ENCODE assay signal across 8 cellular contexts in genomic region chr22:19629720-19630419, GRCh38.
A peak's percentile ranks its signal among the peaks of the same experiment; 100 is the strongest.
DNase-seq lines count a peak whose midpoint lies in the region; ATAC-seq and TF ChIP-seq lines count a peak whose summit lies in the region.

No MANE protein-coding gene starts in this region.

- H3K9me3 ChIP-seq in OCI-LY1 (ENCODE audit: low read length): no peaks in the 10 kb centered on the region
- no peaks in the 10 kb centered on the region for H3K9me3 ChIP-seq in esophagus squamous epithelium

- H2AFZ ChIP-seq in OCI-LY1 (ENCODE audit: low read length): no peak overlapping the region

- H3K36me3 Mint-ChIP-seq in natural killer cell treated with Interleukin-12 subunit alpha and Interleukin-12 subunit beta and Interleukin-15 and Interleukin-18, amount 100 ng/mL, for 72 hours: no peaks in the 10 kb centered on the region
- H3K36me3 Mint-ChIP-seq in stimulated activated memory B cell treated with anti-CD40 and anti-IgM and Interleukin-4, amounts not matched to agents 10 μg/mL and 1 μg/mL and 100 μg/mL, for 72 hours: no peaks in the 10 kb centered on the region

- peaks cover 5 to 7% of the 10 kb centered on the region in 2 donors for H3K27me3 Mint-ChIP-seq in natural killer cell treated with Interleukin-12 subunit alpha and Interleukin-12 subunit beta and Interleukin-15 and Interleukin-18, amount 100 ng/mL, for 72 hours
- peaks cover 42% of the 10 kb centered on the region for H3K27me3 Mint-ChIP-seq in stimulated activated memory B cell treated with anti-CD40 and anti-IgM and Interleukin-4, amounts not matched to agents 10 μg/mL and 1 μg/mL and 100 μg/mL, for 72 hours

- H3K4me1 ChIP-seq in OCI-LY1 (ENCODE audit: insufficient read depth, low read length, severe bottlenecking) (no peaks in the 10 kb centered on the region), esophagus squamous epithelium (peaks cover 0 to 18% (median 0%) of the 10 kb centered on the region in 3 donors)

- H3K27ac Mint-ChIP-seq in natural killer cell treated with Interleukin-12 subunit alpha and Interleukin-12 subunit beta and Interleukin-15 and Interleukin-18, amount 100 ng/mL, for 72 hours: no peak overlapping the region
- H3K27ac Mint-ChIP-seq in stimulated activated memory B cell treated with anti-CD40 and anti-IgM and Interleukin-4, amounts not matched to agents 10 μg/mL and 1 μg/mL and 100 μg/mL, for 72 hours: no peak overlapping the region

- intact Hi-C loops in esophagus squamous epithelium (cut with DNase I): loop anchor here (10.0 kb wide), 1 partner anchor 135 kb away; no protein-coding TSS in a partner anchor

- WGBS in esophagus squamous epithelium, 2 donors: 7 to 19% methylated on average over 10 to 13 of the region's 13 CpGs

- H3K36me3 ChIP-seq in OCI-LY1 (ENCODE audit: insufficient read depth, low read length) (no peaks in the 10 kb centered on the region), esophagus squamous epithelium (no peaks in the 10 kb centered on the region)

- no peaks in the 10 kb centered on the region for H3F3A ChIP-seq in OCI-LY1 (ENCODE audit: insufficient read depth, low read length)

- TF ChIP-seq POLR2A in esophagus squamous epithelium (IDR thresholded peaks at IDR 0.05): no peak

- 0 out of 2 replicates have a peak, but pooled peaks cover 2% of the 10 kb centered on the region for H4K20me1 ChIP-seq in OCI-LY1 (ENCODE audit: insufficient read depth, low read length)

- H3K9me3 Mint-ChIP-seq in natural killer cell treated with Interleukin-12 subunit alpha and Interleukin-12 subunit beta and Interleukin-15 and Interleukin-18, amount 100 ng/mL, for 72 hours: no peaks in the 10 kb centered on the region
- no peaks in the 10 kb centered on the region for H3K9me3 Mint-ChIP-seq in stimulated activated memory B cell treated with anti-CD40 and anti-IgM and Interleukin-4, amounts not matched to agents 10 μg/mL and 1 μg/mL and 100 μg/mL, for 72 hours

- peak; percentile 93 for DNase-seq in COLO829 (ENCODE audit: low spot score)
- DNase-seq in HT1080 (ENCODE audit: low read depth): peak; percentile 66
- peak; percentile 90 for DNase-seq in activated T-cell treated with anti-CD3 and anti-CD28 coated beads for 4 hours
- DNase-seq in esophagus squamous epithelium (lab: John Stamatoyannopoulos, UW): peak; percentile 16
- DNase-seq in natural killer cell treated with Interleukin-12 subunit alpha and Interleukin-12 subunit beta and Interleukin-15 and Interleukin-18, amount 100 ng/mL, for 72 hours (ENCODE audit: low spot score): peak; percentile 81

- no peaks in the 10 kb centered on the region; the same call in 1 of the 2 replicates for H3K27me3 ChIP-seq in OCI-LY1 (ENCODE audit: insufficient read depth, low read length)
- peaks cover 0 to 26% (median 0%) of the 10 kb centered on the region in 4 donors for H3K27me3 ChIP-seq in esophagus squamous epithelium

- no peaks in the 10 kb centered on the region for H3K79me2 ChIP-seq in OCI-LY1 (ENCODE audit: insufficient read depth, low read length)

- no peak overlapping the region for H3K27ac ChIP-seq in OCI-LY1 (ENCODE audit: low read depth, low read length, poor library complexity, severe bottlenecking)
- no peak overlapping the region for H3K27ac ChIP-seq in esophagus squamous epithelium

- H3K4me3 Mint-ChIP-seq in natural killer cell treated with Interleukin-12 subunit alpha and Interleukin-12 subunit beta and Interleukin-15 and Interleukin-18, amount 100 ng/mL, for 72 hours: no peak overlapping the region
- H3K4me3 Mint-ChIP-seq in stimulated activated memory B cell treated with anti-CD40 and anti-IgM and Interleukin-4, amounts not matched to agents 10 μg/mL and 1 μg/mL and 100 μg/mL, for 72 hours: no peak overlapping the region

- no peak overlapping the region for H3K4me2 ChIP-seq in OCI-LY1 (ENCODE audit: low read length)

- peak; percentile 60 to 79 for ATAC-seq in natural killer cell treated with Interleukin-12 subunit alpha and Interleukin-12 subunit beta and Interleukin-15 and Interleukin-18, amount 100 ng/mL, for 72 hours
- ATAC-seq in stimulated activated memory B cell treated with anti-CD40 and anti-IgM and Interleukin-4, amounts not matched to agents 10 μg/mL and 1 μg/mL and 100 μg/mL, for 72 hours: peak; percentile 90
- no peak for ATAC-seq in HG03095 (IDR thresholded peaks at IDR 0.05; ENCODE audit: unreplicated experiment)

- TF ChIP-seq CTCF in OCI-LY1 (IDR thresholded peaks at IDR 0.05; ENCODE audit: low read length) (peak; percentile 97), esophagus squamous epithelium (IDR thresholded peaks at IDR 0.05) (peak; percentile 68 to 94 (median 89))

- no peak overlapping the region for H3K9ac ChIP-seq in OCI-LY1 (ENCODE audit: low read length)

- H3K4me3 ChIP-seq in OCI-LY1 (ENCODE audit: low read depth, low read length, poor library complexity, severe bottlenecking) (no peak overlapping the region), esophagus squamous epithelium (no peak overlapping the region)

- no peaks in the 10 kb centered on the region for H3K4me1 Mint-ChIP-seq in natural killer cell treated with Interleukin-12 subunit alpha and Interleukin-12 subunit beta and Interleukin-15 and Interleukin-18, amount 100 ng/mL, for 72 hours (ENCODE audit: low read depth in 2 of 2)
- peaks cover 7% of the 10 kb centered on the region for H3K4me1 Mint-ChIP-seq in stimulated activated memory B cell treated with anti-CD40 and anti-IgM and Interleukin-4, amounts not matched to agents 10 μg/mL and 1 μg/mL and 100 μg/mL, for 72 hours

- no peaks in the 10 kb centered on the region for H3K9me2 ChIP-seq in OCI-LY1 (ENCODE audit: low read depth, low read length)

Comparison
In these comparisons a context has a peak if more than half of its experiments do, and no peak if none do; other contexts are left out.
1. DNase-seq: peak in every context shown above with its lines; median percentile 93 in COLO829; 90 in activated T-cell treated with anti-CD3 and anti-CD28 coated beads for 4 hours; 81 in natural killer cell treated with Interleukin-12 subunit alpha and Interleukin-12 subunit beta and Interleukin-15 and Interleukin-18, amount 100 ng/mL, for 72 hours; 66 in HT1080; 16 in esophagus squamous epithelium.